ENCODE assay signal across 13 cellular contexts in genomic region chr3:84108442-84108971, GRCh38.
DNase-seq lines count a peak whose midpoint lies in the region; TF ChIP-seq lines count a peak whose summit lies in the region.
"Had no signal": no experiment of that assay in that cellular context is flagged by ENCODE, and none has a peak within 500 bp of the region (broad histone marks: within the 10 kb centered on the region; RNA-seq: fewer than 3 reads in every experiment).

No MANE protein-coding gene starts in this region.

- H3K27me3 ChIP-seq in smooth muscle cell (ENCODE audit: low read depth) (no peaks in the 10 kb centered on the region), hepatocyte (no peaks in the 10 kb centered on the region)
- H3K27me3 ChIP-seq: SJSA1 had no signal

- no peaks in the 10 kb centered on the region for H3K9me2 ChIP-seq in hepatocyte (replicated peaks; ENCODE audit: insufficient read depth)

- H3K79me2 ChIP-seq in smooth muscle cell (ENCODE audit: low read depth) (no peaks in the 10 kb centered on the region), hepatocyte (no peaks in the 10 kb centered on the region)

- no peak overlapping the region for H3K9ac ChIP-seq in smooth muscle cell (ENCODE audit: low read depth)

- peak overlapping the region; percentile 65 for H3K27ac ChIP-seq in smooth muscle cell (ENCODE audit: low read depth)
- no peak overlapping the region for H3K27ac ChIP-seq in hepatocyte
- H3K27ac ChIP-seq: SJSA1 had no signal

- TF ChIP-seq CTCF in smooth muscle cell (IDR thresholded peaks at IDR 0.05; ENCODE audit: borderline replicate concordance, insufficient read depth, poor library complexity, severe bottlenecking): no peak
- TF ChIP-seq CTCF in hepatocyte (IDR thresholded peaks at IDR 0.05; ENCODE audit: poor library complexity): no peak

- H3K4me2 ChIP-seq in smooth muscle cell: peak overlapping the region; percentile 40
- no peak overlapping the region for H3K4me2 ChIP-seq in hepatocyte

- DNase-seq in M059J (ENCODE audit: low read depth) (peak; percentile 7), T1000 (lab: John Stamatoyannopoulos, UW) (peak; percentile 18), globus pallidus (ENCODE audit: low spot score) (peak; percentile 78), smooth muscle cell (lab: John Stamatoyannopoulos, UW; ENCODE audit: unreplicated experiment) (no peak), hepatocyte (ENCODE audit: low spot score) (no peak), NCI-H1417 treated with DMSO at 0.1 percent for 48 hours (lab: John Stamatoyannopoulos, UW) (no peak), SIG-M5 treated with dmso at 0.1 percent for 504 hours (lab: John Stamatoyannopoulos, UW; ENCODE audit: unreplicated experiment) (no peak)
- DNase-seq: activated CD8-positive, alpha-beta memory T cell treated with anti-CD3 and anti-CD28 coated beads, Interleukin-2, amount 10 ng/mL, durations not matched to agents 7 days and 5 days; glutamatergic neuron; H7; NCI-H1930; stimulated activated CD4-positive, alpha-beta T cell treated with anti-CD3 and anti-CD28 coated beads, Interleukin-2, amount 100 ng/mL, for 48 hours had no signal

- 14% methylated on average over 4 of the region's 4 CpGs for WGBS in smooth muscle cell (ENCODE audit: low lambda C conversion rate)
- 26% methylated on average over 4 of the region's 4 CpGs for WGBS in hepatocyte (ENCODE audit: low lambda C conversion rate, missing lambda C conversion rate)

- H3K4me1 ChIP-seq in smooth muscle cell (ENCODE audit: low read depth) (peaks cover 8% of the 10 kb centered on the region), hepatocyte (ENCODE audit: insufficient read depth) (no peaks in the 10 kb centered on the region)
- H3K4me1 ChIP-seq: SJSA1 had no signal

- H2AFZ ChIP-seq in smooth muscle cell (ENCODE audit: low read depth): peak overlapping the region; percentile 38
- H2AFZ ChIP-seq in hepatocyte: no peak overlapping the region

- no peaks in the 10 kb centered on the region for H3K36me3 ChIP-seq in smooth muscle cell (ENCODE audit: low read depth)
- no peaks in the 10 kb centered on the region for H3K36me3 ChIP-seq in hepatocyte (replicated peaks; ENCODE audit: insufficient read depth, low read depth)
- H3K36me3 ChIP-seq: SJSA1 had no signal

- H4K20me1 ChIP-seq in smooth muscle cell (ENCODE audit: low read depth) (no peaks in the 10 kb centered on the region), hepatocyte (ENCODE audit: insufficient read depth, poor library complexity, severe bottlenecking) (no peaks in the 10 kb centered on the region)

- no peaks in the 10 kb centered on the region for H3K9me3 ChIP-seq in smooth muscle cell (replicated peaks; ENCODE audit: low read depth)
- no peaks in the 10 kb centered on the region for H3K9me3 ChIP-seq in hepatocyte (ENCODE audit: low read depth)
- H3K9me3 ChIP-seq: SJSA1 had no signal

- no peaks in the 10 kb centered on the region for H3F3A ChIP-seq in smooth muscle cell (ENCODE audit: low read depth)

- no peak overlapping the region for H3K4me3 ChIP-seq in smooth muscle cell
- H3K4me3 ChIP-seq in hepatocyte: no peak overlapping the region
- H3K4me3 ChIP-seq: SJSA1 had no signal

Comparison
In these comparisons a context has a peak if more than half of its experiments do, and no peak if none do; other contexts are left out.
1. DNase-seq: peak in M059J (single experiment), T1000 (single experiment) and globus pallidus (single experiment); none in smooth muscle cell (single experiment), hepatocyte (single experiment), NCI-H1417 treated with DMSO at 0.1 percent for 48 hours (single experiment) and SIG-M5 treated with dmso at 0.1 percent for 504 hours (single experiment).